In the genomic region with DNA sequence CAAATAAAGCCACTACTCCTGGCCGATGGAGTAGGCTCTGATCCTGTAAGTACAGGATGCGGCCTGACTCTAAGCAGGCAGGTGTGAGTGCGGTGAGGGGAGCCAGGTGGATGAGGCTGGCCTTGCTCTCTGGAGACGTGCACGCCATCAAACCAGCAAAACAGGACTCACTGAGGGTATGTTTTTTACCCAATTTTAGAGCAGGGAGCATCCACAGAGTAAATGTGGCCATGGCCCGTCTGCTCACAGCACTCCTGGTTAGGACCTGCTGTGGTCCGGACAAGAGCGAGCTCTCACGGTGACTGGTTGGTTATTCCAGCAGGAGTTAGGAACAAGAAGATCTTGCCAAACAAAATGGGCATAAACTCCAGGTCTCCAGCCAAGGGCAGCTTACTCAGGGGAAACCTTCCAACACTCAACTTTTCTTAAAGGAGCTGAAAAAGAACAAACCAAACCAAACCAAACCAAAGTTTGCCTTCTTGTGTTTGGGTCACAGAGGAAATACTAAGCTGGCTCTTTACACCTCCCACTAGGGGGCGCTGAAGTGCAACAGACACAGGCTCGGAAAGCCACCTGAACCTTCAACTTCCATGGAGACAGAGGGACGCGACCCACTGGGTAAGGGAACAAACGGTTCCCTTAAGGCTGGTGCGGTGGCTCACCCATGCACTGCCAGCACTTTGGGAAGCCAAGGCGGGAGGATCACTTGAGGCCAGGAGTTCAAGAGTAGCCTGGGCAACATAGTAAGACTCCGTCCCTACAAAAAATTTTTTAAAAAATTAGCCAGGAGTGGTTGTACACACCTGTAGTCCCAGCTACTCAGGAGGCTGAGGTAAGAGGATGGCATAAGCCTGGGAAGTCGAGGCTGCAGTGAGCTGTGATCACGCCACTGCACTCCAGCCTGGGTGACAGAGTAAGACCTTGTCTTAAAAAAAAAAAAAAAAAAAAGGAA, we compare ENCODE assay signal across 8 cellular contexts.
DNase-seq lines count a peak whose midpoint lies in the region; ATAC-seq and TF ChIP-seq lines count a peak whose summit lies in the region.

No MANE protein-coding gene starts in this region.

- peaks cover 44% of the 10 kb centered on the region for H3K4me1 Mint-ChIP-seq in activated T-helper 2 cell treated with anti-CD3 and anti-CD28 coated beads, Interferon-gamma antibody, Interleukin-2, Interleukin-4, amounts not matched to agents 10 μg/mL and 5 μg/mL and 100 μg/mL, durations not matched to agents 14 hours and 24 hours and 36 hours (ENCODE audit: low read depth)

- no peaks in the 10 kb centered on the region for H3K27me3 ChIP-seq in MG63
- H3K27me3 ChIP-seq in neutrophil: no peaks in the 10 kb centered on the region
- H3K27me3 ChIP-seq in stomach: no peaks in the 10 kb centered on the region

- DNase-seq in DMS53 treated with DMSO at 0.1 percent for 48 hours (lab: John Stamatoyannopoulos, UW; ENCODE audit: unreplicated experiment): peak; percentile 83
- peak; percentile 58 for DNase-seq in MG63
- DNase-seq in RWPE1 (ENCODE audit: low spot score): peak; percentile 44
- peak; percentile 69 for DNase-seq in activated T-helper 2 cell treated with anti-CD3 and anti-CD28 coated beads, Interferon-gamma antibody, Interleukin-2, Interleukin-4, amounts not matched to agents 10 μg/mL and 5 μg/mL and 100 μg/mL, durations not matched to agents 14 hours and 24 hours and 36 hours (ENCODE audit: low spot score)
- DNase-seq in fibroblast of villous mesenchyme (ENCODE audit: low read depth): peak; percentile 90
- DNase-seq in stomach: peak; percentile 89

- no peaks in the 10 kb centered on the region for H3K36me3 Mint-ChIP-seq in activated T-helper 2 cell treated with anti-CD3 and anti-CD28 coated beads, Interferon-gamma antibody, Interleukin-2, Interleukin-4, amounts not matched to agents 10 μg/mL and 5 μg/mL and 100 μg/mL, durations not matched to agents 14 hours and 24 hours and 36 hours (ENCODE audit: low read depth)

- no peak for ATAC-seq in HG03135 (IDR thresholded peaks at IDR 0.05; ENCODE audit: unreplicated experiment)

- 52 to 55% (median 54%) methylated on average over 19 of the region's 19 CpGs for WGBS in stomach, 5 donors

- H3K4me3 ChIP-seq in MG63 (no peak overlapping the region), fibroblast of villous mesenchyme (ENCODE audit: low read depth, low read length) (no peak overlapping the region), neutrophil (ENCODE audit: low read depth in 1 of 2, low read length in 1 of 2) (no peak overlapping the region), stomach (no peak overlapping the region)

- no peaks in the 10 kb centered on the region for H3K27me3 Mint-ChIP-seq in activated T-helper 2 cell treated with anti-CD3 and anti-CD28 coated beads, Interferon-gamma antibody, Interleukin-2, Interleukin-4, amounts not matched to agents 10 μg/mL and 5 μg/mL and 100 μg/mL, durations not matched to agents 14 hours and 24 hours and 36 hours (ENCODE audit: low read depth)

- POLR2A ChIA-PET in RWPE1 (lab: Yijun Ruan, JAX; ENCODE audit: low non-redundant PET): no interaction called here

- no peak overlapping the region for H3K4me3 Mint-ChIP-seq in activated T-helper 2 cell treated with anti-CD3 and anti-CD28 coated beads, Interferon-gamma antibody, Interleukin-2, Interleukin-4, amounts not matched to agents 10 μg/mL and 5 μg/mL and 100 μg/mL, durations not matched to agents 14 hours and 24 hours and 36 hours (ENCODE audit: low read depth)

- TF ChIP-seq EP300 in stomach (IDR thresholded peaks at IDR 0.05): no peak

- H3K4me1 ChIP-seq in neutrophil (ENCODE audit: control insufficient read depth in 1 of 2, insufficient read depth in 1 of 2, low read depth in 1 of 2, low read length in 1 of 2) (peaks cover 39 to 55% of the 10 kb centered on the region in 2 experiments), stomach (peaks cover 34 to 63% (median 53%) of the 10 kb centered on the region in 4 donors)

- H3K36me3 ChIP-seq in MG63 (peaks cover 5% of the 10 kb centered on the region), neutrophil (peaks cover 27% of the 10 kb centered on the region), stomach (peaks cover 5 to 33% (median 21%) of the 10 kb centered on the region in 4 donors)

- no peak overlapping the region for H3K27ac Mint-ChIP-seq in activated T-helper 2 cell treated with anti-CD3 and anti-CD28 coated beads, Interferon-gamma antibody, Interleukin-2, Interleukin-4, amounts not matched to agents 10 μg/mL and 5 μg/mL and 100 μg/mL, durations not matched to agents 14 hours and 24 hours and 36 hours

- peak; percentile 94 for TF ChIP-seq CTCF in RWPE1 (conservative IDR thresholded peaks at IDR 0.05; ENCODE audit: low read depth)
- TF ChIP-seq CTCF in fibroblast of villous mesenchyme (IDR thresholded peaks at IDR 0.05; ENCODE audit: insufficient read depth, low read depth, low read length): peak; percentile 97
- peak; percentile 81 for TF ChIP-seq CTCF in neutrophil (IDR thresholded peaks at IDR 0.05)
- peak in 6 of 7 experiments; percentile 82 to 93 (median 90) for TF ChIP-seq CTCF in stomach (IDR thresholded peaks at IDR 0.05)

- H3K9me3 ChIP-seq in MG63 (no peaks in the 10 kb centered on the region), neutrophil (no peaks in the 10 kb centered on the region), stomach (no peaks in the 10 kb centered on the region)

- intact Hi-C loops in activated T-helper 2 cell treated with anti-CD3 and anti-CD28 coated beads, Interferon-gamma antibody, Interleukin-2, Interleukin-4, amounts not matched to agents 10 μg/mL and 5 μg/mL and 100 μg/mL, durations not matched to agents 14 hours and 24 hours and 36 hours (cut with micrococcal nuclease): loop anchor here (1.0 to 5.0 kb wide), 4 partner anchors 36 to 357 kb away; no protein-coding TSS in a partner anchor
- intact Hi-C loops in stomach (cut with DNase I; ENCODE audit: low total_unique reads): no loop called here

- CTCF ChIA-PET in RWPE1 (lab: Yijun Ruan, JAX): interaction anchor here (0.5 to 1.5 kb wide), 19 partner anchors 10 to 1957 kb away, joined by 3 to 10 read pairs (median 3); no protein-coding TSS in a partner anchor

- H3K27ac ChIP-seq in RWPE1: no peak overlapping the region
- no peak overlapping the region for H3K27ac ChIP-seq in neutrophil
- H3K27ac ChIP-seq in stomach: peak overlapping the region in 3 of 5 donors; percentile 69 to 88 (median 83)

- TF ChIP-seq POLR2A in stomach (IDR thresholded peaks at IDR 0.05): no peak

- H3K9me3 Mint-ChIP-seq in activated T-helper 2 cell treated with anti-CD3 and anti-CD28 coated beads, Interferon-gamma antibody, Interleukin-2, Interleukin-4, amounts not matched to agents 10 μg/mL and 5 μg/mL and 100 μg/mL, durations not matched to agents 14 hours and 24 hours and 36 hours: no peaks in the 10 kb centered on the region

Comparison
In these comparisons a context has a peak if more than half of its experiments do, and no peak if none do; other contexts are left out.
1. H3K27ac ChIP-seq: peak in stomach (3 of 5); none in RWPE1 (single experiment) and neutrophil (single experiment).
2. Peak in every context shown above with its lines, with median percentiles within 50 percentile points of each other: DNase-seq and CTCF ChIP-seq.